ENCODE assay signal across 9 cellular contexts in the genomic region with DNA sequence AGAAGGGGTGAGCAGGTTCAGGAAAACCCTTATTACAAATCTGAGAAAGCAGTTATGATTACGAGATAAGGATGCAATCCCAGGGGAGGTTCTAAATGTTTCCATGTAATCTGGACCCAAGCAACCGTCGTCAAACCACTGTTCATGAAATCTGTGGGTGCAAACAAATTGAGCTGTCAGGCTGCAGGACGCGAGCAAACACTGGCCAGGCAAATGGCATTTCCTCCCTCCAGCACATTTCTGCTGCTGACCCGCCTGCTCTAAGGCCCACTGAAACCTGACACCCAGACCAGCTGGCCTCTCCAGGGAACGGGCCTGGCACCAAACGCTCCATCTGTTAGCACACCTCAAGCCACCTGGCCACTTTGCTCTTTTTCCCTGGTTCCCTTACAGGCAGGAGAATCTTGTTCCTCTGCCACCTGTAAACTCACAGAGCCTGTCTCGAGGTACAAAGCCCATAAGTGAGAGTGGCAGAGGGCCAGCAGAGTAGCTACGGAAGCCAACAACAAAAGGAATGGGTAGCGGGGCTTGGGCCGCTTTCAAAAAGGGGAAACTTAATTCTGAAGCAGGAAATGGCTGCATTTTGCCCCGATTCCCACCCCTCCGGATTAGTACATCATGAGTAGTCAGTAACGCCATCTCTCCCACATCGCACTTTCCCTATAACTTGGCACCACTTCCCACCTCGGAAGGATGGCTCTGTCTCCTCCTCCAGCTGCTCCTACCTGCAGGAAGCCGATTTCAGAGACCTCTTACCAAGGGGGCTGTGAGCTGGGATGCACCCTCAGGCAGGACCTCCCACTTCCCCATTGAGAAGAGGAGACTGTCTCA. TPM values are rescaled to one million over a fixed set of nuclear protein-coding genes. Genes with fewer than 3 reads are reported as not detected.
DNase-seq lines count a peak whose midpoint lies in the region; ATAC-seq and TF ChIP-seq lines count a peak whose summit lies in the region.
"Had no signal": no experiment of that assay in that cellular context is flagged by ENCODE, and none has a peak within 500 bp of the region (broad histone marks: within the 10 kb centered on the region; RNA-seq: fewer than 3 reads in every experiment).

No MANE protein-coding gene starts in this region.

- no peak for TF ChIP-seq POLR2A in NB4 (IDR thresholded peaks at IDR 0.05; ENCODE audit: extremely low read depth, insufficient read length)
- no peak for TF ChIP-seq POLR2A in heart left ventricle (IDR thresholded peaks at IDR 0.05)

- H3K27me3 Mint-ChIP-seq in Calu3 (ENCODE audit: unreplicated experiment), result no peaks in the 10 kb centered on the region

- peak overlapping the region; percentile 41 for H3K4me3 ChIP-seq in NB4 (ENCODE audit: low read depth, low read length)
- no peak overlapping the region for H3K4me3 ChIP-seq in heart left ventricle
- H3K4me3 ChIP-seq: tibial artery had no signal

- peak overlapping the region; percentile 83 for H3K27ac Mint-ChIP-seq in Calu3 (ENCODE audit: unreplicated experiment)

- H3K9me3 Mint-ChIP-seq in Calu3 (ENCODE audit: low read depth, unreplicated experiment), result no peaks in the 10 kb centered on the region

- 15 to 19% (median 16%) methylated on average over 18 of the region's 18 CpGs for WGBS in heart left ventricle, 4 donors

- CTCF ChIA-PET in Calu3 (lab: Charles Lee), result interaction anchor here (0.6 to 1.9 kb wide), 5 partner anchors 24 to 1842 kb away, joined by 3 to 5 read pairs (median 4); no protein-coding TSS in a partner anchor

- peaks cover 0 to 24% (median 11%) of the 10 kb centered on the region in 12 donors for H3K4me1 ChIP-seq in heart left ventricle

- peak; percentile 77 for DNase-seq in Calu3
- DNase-seq in NB4 (ENCODE audit: low read depth), result peak; percentile 82
- DNase-seq in SW480 (ENCODE audit: low spot score), result peak; percentile 70
- peak in 1 of 5 donors; percentile 32 for DNase-seq in heart left ventricle
- DNase-seq in sciatic nerve (ENCODE audit: low spot score), result peak; percentile 53
- no peak for DNase-seq in activated gamma-delta T cell treated with Interleukin-2 at 50 U/mL for 16 hours
- no peak for DNase-seq in hippocampal formation (lab: John Stamatoyannopoulos, UW)

- peaks cover 0 to 8% (median 0%) of the 10 kb centered on the region in 9 donors for H3K27me3 ChIP-seq in heart left ventricle

- H3K4me1 Mint-ChIP-seq in Calu3 (ENCODE audit: low read depth, unreplicated experiment), result peaks cover 48% of the 10 kb centered on the region

- intact Hi-C loops in Calu3 (cut with micrococcal nuclease; ENCODE audit: unreplicated experiment) (loop anchor here (5.0 kb wide), 1 partner anchor 42 kb away; no protein-coding TSS in a partner anchor), heart left ventricle (cut with DNase I) (no loop called here), sciatic nerve (cut with DNase I) (no loop called here)

- peak overlapping the region; percentile 26 for H3K4me3 Mint-ChIP-seq in Calu3 (ENCODE audit: low read depth, unreplicated experiment)

- TF ChIP-seq CTCF in Calu3 (IDR thresholded peaks at IDR 0.05; ENCODE audit: unreplicated experiment) (no peak), NB4 (IDR thresholded peaks at IDR 0.05; ENCODE audit: low read depth, low read length) (no peak), heart left ventricle (IDR thresholded peaks at IDR 0.05) (no peak)

- no peak overlapping the region for H3K27ac ChIP-seq in heart left ventricle
- H3K27ac ChIP-seq: tibial artery had no signal

- ATAC-seq in heart left ventricle, result peak; percentile 30 to 59 (median 44)
- ATAC-seq in sciatic nerve, result no peak
- no peak for ATAC-seq in HG02588 (IDR thresholded peaks at IDR 0.05; ENCODE audit: unreplicated experiment)

- no peaks in the 10 kb centered on the region for H3K36me3 ChIP-seq in heart left ventricle
- H3K36me3 ChIP-seq: tibial artery had no signal

- no TSS peak for BruUV-seq in Calu3 (replicated peaks; lab: Mats Ljungman, UMichigan)

- H3K36me3 Mint-ChIP-seq in Calu3 (ENCODE audit: insufficient read depth, unreplicated experiment), result peaks cover 4% of the 10 kb centered on the region

- no peaks in the 10 kb centered on the region for H3K9me3 ChIP-seq in heart left ventricle
- H3K9me3 ChIP-seq: tibial artery had no signal

RNA-seq across cellular contexts. Expression of gene CRACDL, which starts 26.4 kb away (rescaled TPM):
- total RNA-seq in Calu3 (2022) (16.2 and 24.3 TPM in 2 replicates), heart left ventricle (1 to 10 TPM; 1.1 to 6.4 (median 2.9) TPM), sciatic nerve (12.4 TPM)
- 1 to 10 TPM; 1.7 to 7.4 TPM for polyA plus RNA-seq in heart left ventricle

Comparison
In these comparisons a context has a peak if more than half of its experiments do, and no peak if none do; other contexts are left out.
1. DNase-seq: peak in Calu3 (single experiment), NB4 (single experiment), SW480 (single experiment) and sciatic nerve (single experiment); none in activated gamma-delta T cell treated with Interleukin-2 at 50 U/mL for 16 hours (single experiment) and hippocampal formation (0 of 2).
2. ATAC-seq: peak in heart left ventricle (4 of 4); none in sciatic nerve (single experiment) and HG02588 (single experiment).